Comparison of ENCODE assay signal across 21 cellular contexts in genomic region chr22:33687464-33687863, GRCh38.
DNase-seq lines count a peak whose midpoint lies in the region; ATAC-seq, FAIRE-seq and TF ChIP-seq lines count a peak whose summit lies in the region.
"Had no signal": no experiment of that assay in that cellular context is flagged by ENCODE, and none has a peak within 500 bp of the region (broad histone marks: within the 10 kb centered on the region; RNA-seq: fewer than 3 reads in every experiment).

No MANE protein-coding gene starts in this region.

- ATAC-seq in left colon, result peak; percentile 57
- ATAC-seq in HG02798 (IDR thresholded peaks at IDR 0.05; ENCODE audit: poor library complexity, unreplicated experiment), result no peak
- no peak for ATAC-seq in HG02981 (IDR thresholded peaks at IDR 0.05; ENCODE audit: unreplicated experiment)
- ATAC-seq: CD8-positive, alpha-beta T cell had no signal

- intact Hi-C loops in dorsolateral prefrontal cortex (cut with DNase I) (no loop called here), left colon (cut with DNase I, micrococcal nuclease) (no loop called here)

- H3K27ac ChIP-seq in dorsolateral prefrontal cortex, result no peak overlapping the region
- H3K27ac ChIP-seq: BLaER1, C4-2B had no signal

- no peaks in the 10 kb centered on the region for H3K27me3 ChIP-seq in dorsolateral prefrontal cortex
- H3K27me3 ChIP-seq: BLaER1 had no signal

- FAIRE-seq in GM19239 (lab: Jason Lieb, UNC), result no peak
- FAIRE-seq: G401.6, GM12892, H54 had no signal

- no peak for TF ChIP-seq CTCF in dorsolateral prefrontal cortex (IDR thresholded peaks at IDR 0.05 in 54 of 56, conservative IDR thresholded peaks at IDR 0.05 in 2 of 56; ENCODE audit: low read depth in 1 of 56, partially characterized antibody in 56 of 56)

- no peak overlapping the region for H3K4me3 ChIP-seq in dorsolateral prefrontal cortex
- H3K4me3 ChIP-seq: BLaER1, HAP-1 had no signal

- DNase-seq in dorsolateral prefrontal cortex, result peak in 7 of 10 donors; percentile 14 to 64 (median 49)
- DNase-seq in left colon, result no peak
- peak; percentile 76 for DNase-seq in putamen (ENCODE audit: low spot score)
- peak; percentile 48 for DNase-seq in superior temporal gyrus (ENCODE audit: extremely low spot score)
- no peak for DNase-seq in GM19239 (ENCODE audit: insufficient read length, low spot score)
- no peak for DNase-seq in activated CD4-positive, alpha-beta T cell treated with anti-CD3 and anti-CD28 coated beads, Interleukin-2, amount 50 U/mL, for 4 hours
- DNase-seq: Caco-2; CD4-positive, CD25-positive, alpha-beta regulatory T cell; CD8-positive, alpha-beta T cell; DMS153; DND-41; GOT3; HFFc6 had no signal

Comparison
In these comparisons a context has a peak if more than half of its experiments do, and no peak if none do; other contexts are left out.
1. DNase-seq: peak in dorsolateral prefrontal cortex (7 of 10), putamen (single experiment) and superior temporal gyrus (single experiment); none in left colon (0 of 2), GM19239 (single experiment) and activated CD4-positive, alpha-beta T cell treated with anti-CD3 and anti-CD28 coated beads, Interleukin-2, amount 50 U/mL, for 4 hours (0 of 2).